In the genomic region with DNA sequence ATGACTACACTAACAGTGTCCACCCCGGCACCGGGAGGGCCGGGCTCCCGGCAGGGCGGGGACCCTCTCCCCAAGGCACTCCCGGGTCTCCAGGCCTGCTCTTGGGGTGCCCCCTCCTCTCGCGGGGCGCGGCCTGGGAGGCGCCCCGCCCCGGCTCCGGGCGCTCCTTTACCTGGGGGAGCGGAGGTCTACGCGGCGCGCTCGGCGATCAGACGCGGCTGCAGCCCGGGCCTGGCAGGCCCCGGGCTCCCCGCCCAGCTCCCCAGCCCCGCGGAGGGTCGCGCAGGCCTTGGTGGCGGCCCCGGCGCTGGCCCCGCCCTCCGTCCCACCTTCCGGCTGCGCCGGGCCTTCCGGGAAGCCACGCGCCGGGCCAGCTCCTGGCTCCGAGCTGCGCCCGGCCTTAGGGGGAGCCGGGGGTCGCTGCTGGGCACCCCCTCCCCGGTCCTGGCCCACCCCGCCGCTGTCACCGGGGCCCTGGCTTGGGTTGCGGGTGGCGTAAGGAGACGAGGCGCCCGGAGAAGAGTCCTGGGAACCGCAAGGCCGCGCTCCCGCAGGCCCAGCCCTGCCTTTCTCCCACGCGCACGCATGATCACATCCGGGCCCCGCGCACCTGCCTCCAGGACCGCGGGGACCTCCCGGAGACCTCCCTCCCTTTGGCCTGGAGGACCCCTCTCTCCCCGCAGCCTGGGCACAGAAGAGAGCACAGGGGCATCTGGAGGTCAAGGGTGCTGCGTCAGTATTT, we compare ENCODE assay signal across 1 cellular context.
TF ChIP-seq lines count a peak whose summit lies in the region.

A gene (minus strand): TSS at position 309 of the 742 bp plus-strand sequence. CDS start 6,848 bp downstream, outside the sequence.

TF ChIP-seq in HepG2, 621 proteins besides CTCF, POLR2A, EP300 and RAD21 (continued from another document and continues in another):
- TF ChIP-seq, protein P1, sequence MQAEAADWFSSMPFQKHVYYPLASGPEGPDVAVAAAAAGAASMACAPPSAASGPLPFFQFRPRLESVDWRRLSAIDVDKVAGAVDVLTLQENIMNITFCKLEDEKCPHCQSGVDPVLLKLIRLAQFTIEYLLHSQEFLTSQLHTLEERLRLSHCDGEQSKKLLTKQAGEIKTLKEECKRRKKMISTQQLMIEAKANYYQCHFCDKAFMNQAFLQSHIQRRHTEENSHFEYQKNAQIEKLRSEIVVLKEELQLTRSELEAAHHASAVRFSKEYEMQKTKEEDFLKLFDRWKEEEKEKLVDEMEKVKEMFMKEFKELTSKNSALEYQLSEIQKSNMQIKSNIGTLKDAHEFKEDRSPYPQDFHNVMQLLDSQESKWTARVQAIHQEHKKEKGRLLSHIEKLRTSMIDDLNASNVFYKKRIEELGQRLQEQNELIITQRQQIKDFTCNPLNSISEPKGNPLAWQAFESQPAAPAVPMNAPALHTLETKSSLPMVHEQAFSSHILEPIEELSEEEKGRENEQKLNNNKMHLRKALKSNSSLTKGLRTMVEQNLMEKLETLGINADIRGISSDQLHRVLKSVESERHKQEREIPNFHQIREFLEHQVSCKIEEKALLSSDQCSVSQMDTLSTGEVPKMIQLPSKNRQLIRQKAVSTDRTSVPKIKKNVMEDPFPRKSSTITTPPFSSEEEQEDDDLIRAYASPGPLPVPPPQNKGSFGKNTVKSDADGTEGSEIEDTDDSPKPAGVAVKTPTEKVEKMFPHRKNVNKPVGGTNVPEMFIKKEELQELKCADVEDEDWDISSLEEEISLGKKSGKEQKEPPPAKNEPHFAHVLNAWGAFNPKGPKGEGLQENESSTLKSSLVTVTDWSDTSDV (CRISPR knock-in tag; IDR thresholded peaks at IDR 0.05) = no peak
- TF ChIP-seq ZNF629 (CRISPR knock-in tag; conservative IDR thresholded peaks at IDR 0.05) (0 out of 2 replicates have a peak, but pooled peaks have one; percentile 2), TEAD2 (CRISPR knock-in tag; IDR thresholded peaks at IDR 0.05) (no peak), HNRNPK (IDR thresholded peaks at IDR 0.05; ENCODE audit: low read depth, low read length, poor library complexity, severe bottlenecking) (no peak), ZNF24 (IDR thresholded peaks at IDR 0.05) (no peak), RFXANK (CRISPR knock-in tag; IDR thresholded peaks at IDR 0.05) (no peak), ZNF383 (CRISPR knock-in tag; IDR thresholded peaks at IDR 0.05; ENCODE audit: borderline replicate concordance) (no peak), ZNF12 (CRISPR knock-in tag; IDR thresholded peaks at IDR 0.05) (no peak), ZNF382 (CRISPR knock-in tag; IDR thresholded peaks at IDR 0.05; ENCODE audit: borderline replicate concordance) (no peak), TSC22D2 (CRISPR knock-in tag; IDR thresholded peaks at IDR 0.05; ENCODE audit: borderline replicate concordance) (no peak), NFKB2 (CRISPR knock-in tag; IDR thresholded peaks at IDR 0.05; ENCODE audit: borderline replicate concordance) (no peak; the same call in none of the 2 replicates), KLF9 (CRISPR knock-in tag; IDR thresholded peaks at IDR 0.05; ENCODE audit: low read depth) (no peak), CEBPB (IDR thresholded peaks at IDR 0.05; ENCODE audit: borderline replicate concordance, low read depth, low read length) (no peak), U2AF2 (IDR thresholded peaks at IDR 0.05; ENCODE audit: low read depth, low read length) (no peak), ZNF354B (CRISPR knock-in tag; IDR thresholded peaks at IDR 0.05) (peak; percentile 61; the same call in 1 of the 2 replicates), ZNF180 (CRISPR knock-in tag; IDR thresholded peaks at IDR 0.05; ENCODE audit: borderline replicate concordance, low read depth) (no peak), NR2C2 (CRISPR knock-in tag; IDR thresholded peaks at IDR 0.05; ENCODE audit: borderline replicate concordance) (peak; percentile 51), SKI (IDR thresholded peaks at IDR 0.05; ENCODE audit: partially characterized antibody) (peak; percentile 11), TBX3 (IDR thresholded peaks at IDR 0.05; ENCODE audit: borderline replicate concordance) (no peak), KLF15 (CRISPR knock-in tag; IDR thresholded peaks at IDR 0.05; ENCODE audit: borderline replicate concordance) (0 out of 2 replicates have a peak, but pooled peaks have one; percentile 20), ZNF772 (CRISPR knock-in tag; IDR thresholded peaks at IDR 0.05) (0 out of 2 replicates have a peak, but pooled peaks have one; percentile 61), MIER3 (CRISPR knock-in tag; IDR thresholded peaks at IDR 0.05; ENCODE audit: borderline replicate concordance) (no peak), SRSF9 (IDR thresholded peaks at IDR 0.05; ENCODE audit: borderline replicate concordance, insufficient read depth, low read depth, low read length, poor library complexity, severe bottlenecking) (no peak), ZNF3 (CRISPR knock-in tag; IDR thresholded peaks at IDR 0.05) (no peak), MAFF (IDR thresholded peaks at IDR 0.05; ENCODE audit: low read depth, low read length) (no peak), ZNF674 (CRISPR knock-in tag; IDR thresholded peaks at IDR 0.05; ENCODE audit: low read depth) (peak; percentile 76; the same call in 1 of the 2 replicates), ATM (IDR thresholded peaks at IDR 0.05; ENCODE audit: borderline replicate concordance) (no peak), ZNF317 (CRISPR knock-in tag; IDR thresholded peaks at IDR 0.05) (no peak)
- TF ChIP-seq, protein P2, sequence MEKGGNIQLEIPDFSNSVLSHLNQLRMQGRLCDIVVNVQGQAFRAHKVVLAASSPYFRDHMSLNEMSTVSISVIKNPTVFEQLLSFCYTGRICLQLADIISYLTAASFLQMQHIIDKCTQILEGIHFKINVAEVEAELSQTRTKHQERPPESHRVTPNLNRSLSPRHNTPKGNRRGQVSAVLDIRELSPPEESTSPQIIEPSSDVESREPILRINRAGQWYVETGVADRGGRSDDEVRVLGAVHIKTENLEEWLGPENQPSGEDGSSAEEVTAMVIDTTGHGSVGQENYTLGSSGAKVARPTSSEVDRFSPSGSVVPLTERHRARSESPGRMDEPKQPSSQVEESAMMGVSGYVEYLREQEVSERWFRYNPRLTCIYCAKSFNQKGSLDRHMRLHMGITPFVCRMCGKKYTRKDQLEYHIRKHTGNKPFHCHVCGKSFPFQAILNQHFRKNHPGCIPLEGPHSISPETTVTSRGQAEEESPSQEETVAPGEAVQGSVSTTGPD (CRISPR knock-in tag; IDR thresholded peaks at IDR 0.05) = no peak
- TF ChIP-seq, protein P3, sequence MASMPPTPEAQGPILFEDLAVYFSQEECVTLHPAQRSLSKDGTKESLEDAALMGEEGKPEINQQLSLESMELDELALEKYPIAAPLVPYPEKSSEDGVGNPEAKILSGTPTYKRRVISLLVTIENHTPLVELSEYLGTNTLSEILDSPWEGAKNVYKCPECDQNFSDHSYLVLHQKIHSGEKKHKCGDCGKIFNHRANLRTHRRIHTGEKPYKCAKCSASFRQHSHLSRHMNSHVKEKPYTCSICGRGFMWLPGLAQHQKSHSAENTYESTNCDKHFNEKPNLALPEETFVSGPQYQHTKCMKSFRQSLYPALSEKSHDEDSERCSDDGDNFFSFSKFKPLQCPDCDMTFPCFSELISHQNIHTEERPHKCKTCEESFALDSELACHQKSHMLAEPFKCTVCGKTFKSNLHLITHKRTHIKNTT (CRISPR knock-in tag; IDR thresholded peaks at IDR 0.05) = no peak
- TF ChIP-seq, protein P4, sequence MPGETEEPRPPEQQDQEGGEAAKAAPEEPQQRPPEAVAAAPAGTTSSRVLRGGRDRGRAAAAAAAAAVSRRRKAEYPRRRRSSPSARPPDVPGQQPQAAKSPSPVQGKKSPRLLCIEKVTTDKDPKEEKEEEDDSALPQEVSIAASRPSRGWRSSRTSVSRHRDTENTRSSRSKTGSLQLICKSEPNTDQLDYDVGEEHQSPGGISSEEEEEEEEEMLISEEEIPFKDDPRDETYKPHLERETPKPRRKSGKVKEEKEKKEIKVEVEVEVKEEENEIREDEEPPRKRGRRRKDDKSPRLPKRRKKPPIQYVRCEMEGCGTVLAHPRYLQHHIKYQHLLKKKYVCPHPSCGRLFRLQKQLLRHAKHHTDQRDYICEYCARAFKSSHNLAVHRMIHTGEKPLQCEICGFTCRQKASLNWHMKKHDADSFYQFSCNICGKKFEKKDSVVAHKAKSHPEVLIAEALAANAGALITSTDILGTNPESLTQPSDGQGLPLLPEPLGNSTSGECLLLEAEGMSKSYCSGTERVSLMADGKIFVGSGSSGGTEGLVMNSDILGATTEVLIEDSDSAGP (CRISPR knock-in tag; IDR thresholded peaks at IDR 0.05; ENCODE audit: borderline replicate concordance) = peak; percentile 27; the same call in 1 of the 2 replicates
- TF ChIP-seq, protein P5, sequence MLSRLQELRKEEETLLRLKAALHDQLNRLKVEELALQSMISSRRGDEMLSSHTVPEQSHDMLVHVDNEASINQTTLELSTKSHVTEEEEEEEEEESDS (CRISPR knock-in tag; IDR thresholded peaks at IDR 0.05; ENCODE audit: borderline replicate concordance) = no peak
- TF ChIP-seq, protein P6, sequence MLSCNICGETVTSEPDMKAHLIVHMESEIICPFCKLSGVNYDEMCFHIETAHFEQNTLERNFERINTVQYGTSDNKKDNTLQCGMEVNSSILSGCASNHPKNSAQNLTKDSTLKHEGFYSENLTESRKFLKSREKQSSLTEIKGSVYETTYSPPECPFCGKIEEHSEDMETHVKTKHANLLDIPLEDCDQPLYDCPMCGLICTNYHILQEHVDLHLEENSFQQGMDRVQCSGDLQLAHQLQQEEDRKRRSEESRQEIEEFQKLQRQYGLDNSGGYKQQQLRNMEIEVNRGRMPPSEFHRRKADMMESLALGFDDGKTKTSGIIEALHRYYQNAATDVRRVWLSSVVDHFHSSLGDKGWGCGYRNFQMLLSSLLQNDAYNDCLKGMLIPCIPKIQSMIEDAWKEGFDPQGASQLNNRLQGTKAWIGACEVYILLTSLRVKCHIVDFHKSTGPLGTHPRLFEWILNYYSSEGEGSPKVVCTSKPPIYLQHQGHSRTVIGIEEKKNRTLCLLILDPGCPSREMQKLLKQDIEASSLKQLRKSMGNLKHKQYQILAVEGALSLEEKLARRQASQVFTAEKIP (CRISPR knock-in tag; IDR thresholded peaks at IDR 0.05; ENCODE audit: borderline replicate concordance) = no peak
- TF ChIP-seq, protein P7, sequence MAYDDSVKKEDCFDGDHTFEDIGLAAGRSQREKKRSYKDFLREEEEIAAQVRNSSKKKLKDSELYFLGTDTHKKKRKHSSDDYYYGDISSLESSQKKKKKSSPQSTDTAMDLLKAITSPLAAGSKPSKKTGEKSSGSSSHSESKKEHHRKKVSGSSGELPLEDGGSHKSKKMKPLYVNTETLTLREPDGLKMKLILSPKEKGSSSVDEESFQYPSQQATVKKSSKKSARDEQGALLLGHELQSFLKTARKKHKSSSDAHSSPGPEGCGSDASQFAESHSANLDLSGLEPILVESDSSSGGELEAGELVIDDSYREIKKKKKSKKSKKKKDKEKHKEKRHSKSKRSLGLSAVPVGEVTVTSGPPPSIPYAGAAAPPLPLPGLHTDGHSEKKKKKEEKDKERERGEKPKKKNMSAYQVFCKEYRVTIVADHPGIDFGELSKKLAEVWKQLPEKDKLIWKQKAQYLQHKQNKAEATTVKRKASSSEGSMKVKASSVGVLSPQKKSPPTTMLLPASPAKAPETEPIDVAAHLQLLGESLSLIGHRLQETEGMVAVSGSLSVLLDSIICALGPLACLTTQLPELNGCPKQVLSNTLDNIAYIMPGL (CRISPR knock-in tag; IDR thresholded peaks at IDR 0.05; ENCODE audit: borderline replicate concordance in 1 of 2, low read depth in 1 of 2) = peak; percentile 40 to 55; a peak in 1 of 4 replicates
- TF ChIP-seq, protein P8, sequence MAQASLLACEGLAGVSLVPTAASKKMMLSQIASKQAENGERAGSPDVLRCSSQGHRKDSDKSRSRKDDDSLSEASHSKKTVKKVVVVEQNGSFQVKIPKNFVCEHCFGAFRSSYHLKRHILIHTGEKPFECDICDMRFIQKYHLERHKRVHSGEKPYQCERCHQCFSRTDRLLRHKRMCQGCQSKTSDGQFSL (CRISPR knock-in tag; IDR thresholded peaks at IDR 0.05) = no peak
- TF ChIP-seq, protein P9, sequence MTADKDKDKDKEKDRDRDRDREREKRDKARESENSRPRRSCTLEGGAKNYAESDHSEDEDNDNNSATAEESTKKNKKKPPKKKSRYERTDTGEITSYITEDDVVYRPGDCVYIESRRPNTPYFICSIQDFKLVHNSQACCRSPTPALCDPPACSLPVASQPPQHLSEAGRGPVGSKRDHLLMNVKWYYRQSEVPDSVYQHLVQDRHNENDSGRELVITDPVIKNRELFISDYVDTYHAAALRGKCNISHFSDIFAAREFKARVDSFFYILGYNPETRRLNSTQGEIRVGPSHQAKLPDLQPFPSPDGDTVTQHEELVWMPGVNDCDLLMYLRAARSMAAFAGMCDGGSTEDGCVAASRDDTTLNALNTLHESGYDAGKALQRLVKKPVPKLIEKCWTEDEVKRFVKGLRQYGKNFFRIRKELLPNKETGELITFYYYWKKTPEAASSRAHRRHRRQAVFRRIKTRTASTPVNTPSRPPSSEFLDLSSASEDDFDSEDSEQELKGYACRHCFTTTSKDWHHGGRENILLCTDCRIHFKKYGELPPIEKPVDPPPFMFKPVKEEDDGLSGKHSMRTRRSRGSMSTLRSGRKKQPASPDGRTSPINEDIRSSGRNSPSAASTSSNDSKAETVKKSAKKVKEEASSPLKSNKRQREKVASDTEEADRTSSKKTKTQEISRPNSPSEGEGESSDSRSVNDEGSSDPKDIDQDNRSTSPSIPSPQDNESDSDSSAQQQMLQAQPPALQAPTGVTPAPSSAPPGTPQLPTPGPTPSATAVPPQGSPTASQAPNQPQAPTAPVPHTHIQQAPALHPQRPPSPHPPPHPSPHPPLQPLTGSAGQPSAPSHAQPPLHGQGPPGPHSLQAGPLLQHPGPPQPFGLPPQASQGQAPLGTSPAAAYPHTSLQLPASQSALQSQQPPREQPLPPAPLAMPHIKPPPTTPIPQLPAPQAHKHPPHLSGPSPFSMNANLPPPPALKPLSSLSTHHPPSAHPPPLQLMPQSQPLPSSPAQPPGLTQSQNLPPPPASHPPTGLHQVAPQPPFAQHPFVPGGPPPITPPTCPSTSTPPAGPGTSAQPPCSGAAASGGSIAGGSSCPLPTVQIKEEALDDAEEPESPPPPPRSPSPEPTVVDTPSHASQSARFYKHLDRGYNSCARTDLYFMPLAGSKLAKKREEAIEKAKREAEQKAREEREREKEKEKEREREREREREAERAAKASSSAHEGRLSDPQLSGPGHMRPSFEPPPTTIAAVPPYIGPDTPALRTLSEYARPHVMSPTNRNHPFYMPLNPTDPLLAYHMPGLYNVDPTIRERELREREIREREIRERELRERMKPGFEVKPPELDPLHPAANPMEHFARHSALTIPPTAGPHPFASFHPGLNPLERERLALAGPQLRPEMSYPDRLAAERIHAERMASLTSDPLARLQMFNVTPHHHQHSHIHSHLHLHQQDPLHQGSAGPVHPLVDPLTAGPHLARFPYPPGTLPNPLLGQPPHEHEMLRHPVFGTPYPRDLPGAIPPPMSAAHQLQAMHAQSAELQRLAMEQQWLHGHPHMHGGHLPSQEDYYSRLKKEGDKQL (CRISPR knock-in tag; IDR thresholded peaks at IDR 0.05; ENCODE audit: low read depth) = no peak
- TF ChIP-seq, protein P10, sequence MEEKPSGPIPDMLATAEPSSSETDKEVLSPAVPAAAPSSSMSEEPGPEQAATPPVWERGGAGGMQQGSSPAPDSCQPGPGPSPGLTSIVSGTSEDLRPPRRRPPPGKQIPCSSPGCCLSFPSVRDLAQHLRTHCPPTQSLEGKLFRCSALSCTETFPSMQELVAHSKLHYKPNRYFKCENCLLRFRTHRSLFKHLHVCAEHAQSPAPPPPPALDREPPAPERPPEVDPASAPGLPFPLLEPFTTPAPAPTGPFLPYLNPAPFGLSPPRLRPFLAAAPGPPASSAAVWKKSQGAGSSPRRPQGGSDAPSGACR (CRISPR knock-in tag; IDR thresholded peaks at IDR 0.05) = peak; percentile 55; the same call in 1 of the 2 replicates
